In the genomic region with DNA sequence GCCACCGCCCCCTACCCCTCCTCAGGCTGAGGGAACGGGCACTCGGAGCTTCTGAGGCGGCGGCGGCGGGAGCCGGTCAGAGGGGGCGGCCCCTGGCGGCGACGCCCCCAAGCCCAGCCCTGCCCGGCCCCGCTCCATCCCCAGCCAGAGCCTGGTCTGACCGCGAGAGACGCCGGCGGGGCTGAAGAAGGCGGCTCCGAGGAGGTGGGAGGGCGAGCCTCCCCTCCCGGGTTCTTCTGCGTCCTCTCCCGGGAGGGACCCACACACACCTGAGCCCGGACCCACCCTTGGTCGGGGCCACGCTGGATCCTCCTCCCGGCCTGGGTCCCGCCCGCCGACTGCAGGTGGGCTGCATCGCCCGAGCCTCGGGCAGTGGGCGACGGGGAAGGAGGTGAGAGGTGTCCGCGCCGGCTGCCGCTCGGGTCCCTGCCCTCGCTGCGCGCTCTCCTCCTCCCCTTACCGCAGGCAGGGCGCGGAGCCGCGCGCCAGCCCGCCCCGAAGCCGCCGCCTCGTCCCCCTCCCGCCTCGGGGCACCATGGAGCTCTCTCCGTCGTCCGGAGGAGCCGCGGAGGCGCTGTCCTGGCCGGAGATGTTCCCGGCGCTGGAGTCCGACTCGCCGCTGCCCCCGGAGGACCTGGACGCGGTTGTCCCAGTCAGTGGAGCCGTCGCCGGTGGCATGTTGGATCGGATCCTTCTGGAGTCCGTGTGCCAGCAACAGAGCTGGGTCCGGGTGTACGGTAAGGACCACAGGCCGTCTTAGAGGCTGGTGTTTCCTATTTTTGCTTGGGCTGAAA, we compare ENCODE assay signal across 1 cellular context.
TF ChIP-seq lines count a peak whose summit lies in the region.

Gene RASAL2, plus strand, starts transcription at position 147 of the 794 bp plus-strand sequence. Its CDS starts 389 bp downstream, at position 536.

TF ChIP-seq in HepG2, 621 proteins besides CTCF, POLR2A, EP300 and RAD21 (continued from another document and continues in another):
- TF ChIP-seq, protein P1, sequence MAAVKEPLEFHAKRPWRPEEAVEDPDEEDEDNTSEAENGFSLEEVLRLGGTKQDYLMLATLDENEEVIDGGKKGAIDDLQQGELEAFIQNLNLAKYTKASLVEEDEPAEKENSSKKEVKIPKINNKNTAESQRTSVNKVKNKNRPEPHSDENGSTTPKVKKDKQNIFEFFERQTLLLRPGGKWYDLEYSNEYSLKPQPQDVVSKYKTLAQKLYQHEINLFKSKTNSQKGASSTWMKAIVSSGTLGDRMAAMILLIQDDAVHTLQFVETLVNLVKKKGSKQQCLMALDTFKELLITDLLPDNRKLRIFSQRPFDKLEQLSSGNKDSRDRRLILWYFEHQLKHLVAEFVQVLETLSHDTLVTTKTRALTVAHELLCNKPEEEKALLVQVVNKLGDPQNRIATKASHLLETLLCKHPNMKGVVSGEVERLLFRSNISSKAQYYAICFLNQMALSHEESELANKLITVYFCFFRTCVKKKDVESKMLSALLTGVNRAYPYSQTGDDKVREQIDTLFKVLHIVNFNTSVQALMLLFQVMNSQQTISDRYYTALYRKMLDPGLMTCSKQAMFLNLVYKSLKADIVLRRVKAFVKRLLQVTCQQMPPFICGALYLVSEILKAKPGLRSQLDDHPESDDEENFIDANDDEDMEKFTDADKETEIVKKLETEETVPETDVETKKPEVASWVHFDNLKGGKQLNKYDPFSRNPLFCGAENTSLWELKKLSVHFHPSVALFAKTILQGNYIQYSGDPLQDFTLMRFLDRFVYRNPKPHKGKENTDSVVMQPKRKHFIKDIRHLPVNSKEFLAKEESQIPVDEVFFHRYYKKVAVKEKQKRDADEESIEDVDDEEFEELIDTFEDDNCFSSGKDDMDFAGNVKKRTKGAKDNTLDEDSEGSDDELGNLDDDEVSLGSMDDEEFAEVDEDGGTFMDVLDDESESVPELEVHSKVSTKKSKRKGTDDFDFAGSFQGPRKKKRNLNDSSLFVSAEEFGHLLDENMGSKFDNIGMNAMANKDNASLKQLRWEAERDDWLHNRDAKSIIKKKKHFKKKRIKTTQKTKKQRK (IDR thresholded peaks at IDR 0.05; ENCODE audit: low read length) = no peak
- TF ChIP-seq PHB2 (IDR thresholded peaks at IDR 0.05; ENCODE audit: partially characterized antibody) (no peak), PRDM15 (CRISPR knock-in tag; IDR thresholded peaks at IDR 0.05) (peak; percentile 78), ZNF772 (CRISPR knock-in tag; IDR thresholded peaks at IDR 0.05) (0 out of 2 replicates have a peak, but pooled peaks have one; percentile 41), KMT2A (CRISPR knock-in tag; IDR thresholded peaks at IDR 0.05) (peak; percentile 93), ZNF563 (CRISPR knock-in tag; IDR thresholded peaks at IDR 0.05) (peak; percentile 82), TCF7 (IDR thresholded peaks at IDR 0.05; ENCODE audit: low read depth) (no peak), MED1 (CRISPR knock-in tag; IDR thresholded peaks at IDR 0.05) (0 out of 2 replicates have a peak, but pooled peaks have one; percentile 21), HNRNPLL (IDR thresholded peaks at IDR 0.05; ENCODE audit: low read depth, low read length, poor library complexity, severe bottlenecking) (peak; percentile 60), HMGA1 (CRISPR knock-in tag; conservative IDR thresholded peaks at IDR 0.05) (no peak), ZNF687 (CRISPR knock-in tag; IDR thresholded peaks at IDR 0.05) (peak; percentile 74), PHF8 (CRISPR knock-in tag; IDR thresholded peaks at IDR 0.05) (peak; percentile 47), NCOR1 (IDR thresholded peaks at IDR 0.05; ENCODE audit: borderline replicate concordance, low read length) (no peak), ZKSCAN8 (CRISPR knock-in tag; IDR thresholded peaks at IDR 0.05; ENCODE audit: borderline replicate concordance) (no peak), E2F1 (CRISPR knock-in tag; IDR thresholded peaks at IDR 0.05) (peak; percentile 39; the same call in 1 of the 2 replicates), ZNF878 (CRISPR knock-in tag; IDR thresholded peaks at IDR 0.05) (no peak)
- TF ChIP-seq, protein P2, sequence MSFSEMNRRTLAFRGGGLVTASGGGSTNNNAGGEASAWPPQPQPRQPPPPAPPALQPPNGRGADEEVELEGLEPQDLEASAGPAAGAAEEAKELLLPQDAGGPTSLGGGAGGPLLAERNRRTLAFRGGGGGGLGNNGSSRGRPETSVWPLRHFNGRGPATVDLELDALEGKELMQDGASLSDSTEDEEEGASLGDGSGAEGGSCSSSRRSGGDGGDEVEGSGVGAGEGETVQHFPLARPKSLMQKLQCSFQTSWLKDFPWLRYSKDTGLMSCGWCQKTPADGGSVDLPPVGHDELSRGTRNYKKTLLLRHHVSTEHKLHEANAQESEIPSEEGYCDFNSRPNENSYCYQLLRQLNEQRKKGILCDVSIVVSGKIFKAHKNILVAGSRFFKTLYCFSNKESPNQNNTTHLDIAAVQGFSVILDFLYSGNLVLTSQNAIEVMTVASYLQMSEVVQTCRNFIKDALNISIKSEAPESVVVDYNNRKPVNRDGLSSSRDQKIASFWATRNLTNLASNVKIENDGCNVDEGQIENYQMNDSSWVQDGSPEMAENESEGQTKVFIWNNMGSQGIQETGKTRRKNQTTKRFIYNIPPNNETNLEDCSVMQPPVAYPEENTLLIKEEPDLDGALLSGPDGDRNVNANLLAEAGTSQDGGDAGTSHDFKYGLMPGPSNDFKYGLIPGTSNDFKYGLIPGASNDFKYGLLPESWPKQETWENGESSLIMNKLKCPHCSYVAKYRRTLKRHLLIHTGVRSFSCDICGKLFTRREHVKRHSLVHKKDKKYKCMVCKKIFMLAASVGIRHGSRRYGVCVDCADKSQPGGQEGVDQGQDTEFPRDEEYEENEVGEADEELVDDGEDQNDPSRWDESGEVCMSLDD (CRISPR knock-in tag; IDR thresholded peaks at IDR 0.05; ENCODE audit: borderline replicate concordance) = no peak
- TF ChIP-seq, protein P3, sequence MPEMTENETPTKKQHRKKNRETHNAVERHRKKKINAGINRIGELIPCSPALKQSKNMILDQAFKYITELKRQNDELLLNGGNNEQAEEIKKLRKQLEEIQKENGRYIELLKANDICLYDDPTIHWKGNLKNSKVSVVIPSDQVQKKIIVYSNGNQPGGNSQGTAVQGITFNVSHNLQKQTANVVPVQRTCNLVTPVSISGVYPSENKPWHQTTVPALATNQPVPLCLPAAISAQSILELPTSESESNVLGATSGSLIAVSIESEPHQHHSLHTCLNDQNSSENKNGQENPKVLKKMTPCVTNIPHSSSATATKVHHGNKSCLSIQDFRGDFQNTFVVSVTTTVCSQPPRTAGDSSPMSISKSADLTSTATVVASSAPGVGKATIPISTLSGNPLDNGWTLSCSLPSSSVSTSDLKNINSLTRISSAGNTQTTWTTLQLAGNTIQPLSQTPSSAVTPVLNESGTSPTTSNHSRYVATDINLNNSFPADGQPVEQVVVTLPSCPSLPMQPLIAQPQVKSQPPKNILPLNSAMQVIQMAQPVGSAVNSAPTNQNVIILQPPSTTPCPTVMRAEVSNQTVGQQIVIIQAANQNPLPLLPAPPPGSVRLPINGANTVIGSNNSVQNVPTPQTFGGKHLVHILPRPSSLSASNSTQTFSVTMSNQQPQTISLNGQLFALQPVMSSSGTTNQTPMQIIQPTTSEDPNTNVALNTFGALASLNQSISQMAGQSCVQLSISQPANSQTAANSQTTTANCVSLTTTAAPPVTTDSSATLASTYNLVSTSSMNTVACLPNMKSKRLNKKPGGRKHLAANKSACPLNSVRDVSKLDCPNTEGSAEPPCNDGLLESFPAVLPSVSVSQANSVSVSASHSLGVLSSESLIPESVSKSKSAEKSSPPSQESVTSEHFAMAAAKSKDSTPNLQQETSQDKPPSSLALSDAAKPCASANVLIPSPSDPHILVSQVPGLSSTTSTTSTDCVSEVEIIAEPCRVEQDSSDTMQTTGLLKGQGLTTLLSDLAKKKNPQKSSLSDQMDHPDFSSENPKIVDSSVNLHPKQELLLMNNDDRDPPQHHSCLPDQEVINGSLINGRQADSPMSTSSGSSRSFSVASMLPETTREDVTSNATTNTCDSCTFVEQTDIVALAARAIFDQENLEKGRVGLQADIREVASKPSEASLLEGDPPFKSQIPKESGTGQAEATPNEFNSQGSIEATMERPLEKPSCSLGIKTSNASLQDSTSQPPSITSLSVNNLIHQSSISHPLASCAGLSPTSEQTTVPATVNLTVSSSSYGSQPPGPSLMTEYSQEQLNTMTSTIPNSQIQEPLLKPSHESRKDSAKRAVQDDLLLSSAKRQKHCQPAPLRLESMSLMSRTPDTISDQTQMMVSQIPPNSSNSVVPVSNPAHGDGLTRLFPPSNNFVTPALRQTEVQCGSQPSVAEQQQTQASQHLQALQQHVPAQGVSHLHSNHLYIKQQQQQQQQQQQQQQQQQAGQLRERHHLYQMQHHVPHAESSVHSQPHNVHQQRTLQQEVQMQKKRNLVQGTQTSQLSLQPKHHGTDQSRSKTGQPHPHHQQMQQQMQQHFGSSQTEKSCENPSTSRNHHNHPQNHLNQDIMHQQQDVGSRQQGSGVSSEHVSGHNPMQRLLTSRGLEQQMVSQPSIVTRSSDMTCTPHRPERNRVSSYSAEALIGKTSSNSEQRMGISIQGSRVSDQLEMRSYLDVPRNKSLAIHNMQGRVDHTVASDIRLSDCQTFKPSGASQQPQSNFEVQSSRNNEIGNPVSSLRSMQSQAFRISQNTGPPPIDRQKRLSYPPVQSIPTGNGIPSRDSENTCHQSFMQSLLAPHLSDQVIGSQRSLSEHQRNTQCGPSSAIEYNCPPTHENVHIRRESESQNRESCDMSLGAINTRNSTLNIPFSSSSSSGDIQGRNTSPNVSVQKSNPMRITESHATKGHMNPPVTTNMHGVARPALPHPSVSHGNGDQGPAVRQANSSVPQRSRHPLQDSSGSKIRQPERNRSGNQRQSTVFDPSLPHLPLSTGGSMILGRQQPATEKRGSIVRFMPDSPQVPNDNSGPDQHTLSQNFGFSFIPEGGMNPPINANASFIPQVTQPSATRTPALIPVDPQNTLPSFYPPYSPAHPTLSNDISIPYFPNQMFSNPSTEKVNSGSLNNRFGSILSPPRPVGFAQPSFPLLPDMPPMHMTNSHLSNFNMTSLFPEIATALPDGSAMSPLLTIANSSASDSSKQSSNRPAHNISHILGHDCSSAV (CRISPR knock-in tag; IDR thresholded peaks at IDR 0.05; ENCODE audit: borderline replicate concordance) = no peak
- TF ChIP-seq, protein P4, sequence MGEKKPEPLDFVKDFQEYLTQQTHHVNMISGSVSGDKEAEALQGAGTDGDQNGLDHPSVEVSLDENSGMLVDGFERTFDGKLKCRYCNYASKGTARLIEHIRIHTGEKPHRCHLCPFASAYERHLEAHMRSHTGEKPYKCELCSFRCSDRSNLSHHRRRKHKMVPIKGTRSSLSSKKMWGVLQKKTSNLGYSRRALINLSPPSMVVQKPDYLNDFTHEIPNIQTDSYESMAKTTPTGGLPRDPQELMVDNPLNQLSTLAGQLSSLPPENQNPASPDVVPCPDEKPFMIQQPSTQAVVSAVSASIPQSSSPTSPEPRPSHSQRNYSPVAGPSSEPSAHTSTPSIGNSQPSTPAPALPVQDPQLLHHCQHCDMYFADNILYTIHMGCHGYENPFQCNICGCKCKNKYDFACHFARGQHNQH (CRISPR knock-in tag; IDR thresholded peaks at IDR 0.05) = no peak; the same call in 1 of the 2 replicates
